8 cellular contexts compared by ENCODE assay signal in genomic region chr22:20156611-20157415, GRCh38. TPM values are rescaled to one million over a fixed set of nuclear protein-coding genes. Genes with fewer than 3 reads are reported as not detected.
DNase-seq lines count a peak whose midpoint lies in the region; ATAC-seq and TF ChIP-seq lines count a peak whose summit lies in the region.

No MANE protein-coding gene starts in this region.

- no peak overlapping the region for H3K4me3 ChIP-seq in RWPE2 (ENCODE audit: severe bottlenecking)
- no peak overlapping the region for H3K4me3 ChIP-seq in suprapubic skin

- H3K36me3 ChIP-seq in RWPE2 (ENCODE audit: low read depth) = no peaks in the 10 kb centered on the region
- H3K36me3 ChIP-seq in suprapubic skin = no peaks in the 10 kb centered on the region

- peak; percentile 84 for ATAC-seq in RWPE2 (ENCODE audit: low read depth)
- ATAC-seq in foreskin keratinocyte = peak; percentile 57
- ATAC-seq in omental fat pad (ENCODE audit: low FRiP score) = peak; percentile 71
- no peak for ATAC-seq in GM18505 (IDR thresholded peaks at IDR 0.05; ENCODE audit: unreplicated experiment)

- H3K27me3 ChIP-seq in RWPE2 (ENCODE audit: insufficient read depth, poor library complexity, severe bottlenecking) = no peaks in the 10 kb centered on the region
- no peaks in the 10 kb centered on the region for H3K27me3 ChIP-seq in foreskin keratinocyte
- peaks cover 12% of the 10 kb centered on the region for H3K27me3 ChIP-seq in suprapubic skin

- TF ChIP-seq POLR2A in suprapubic skin (IDR thresholded peaks at IDR 0.05) (no peak), GM18505 (IDR thresholded peaks at IDR 0.05; ENCODE audit: borderline replicate concordance, extremely low read depth, insufficient read depth, insufficient read length) (no peak)

- in situ Hi-C loops in Caki2 (cut with HindIII; ENCODE audit: low pct_unique_long_range_greater_than_20kb, low sequenced_read_pairs) = no loop called here

- no peak for TF ChIP-seq EP300 in suprapubic skin (IDR thresholded peaks at IDR 0.05)

- DNase-seq in Caki2 (ENCODE audit: low read depth) (peak; percentile 69), HuH-7.5 (ENCODE audit: low spot score) (peak; percentile 96), RWPE2 (ENCODE audit: low spot score) (no peak), foreskin keratinocyte (peak in 1 of 2 donors; percentile 36), omental fat pad (ENCODE audit: low spot score) (peak; percentile 99), suprapubic skin (ENCODE audit: low spot score in 2 of 2) (peak; percentile 92 to 93)
- peak; percentile 74 for DNase-seq in activated effector memory CD4-positive, alpha-beta T cell treated with Interleukin-2 at 50 U/mL for 16 hours

- no peaks in the 10 kb centered on the region for H3K4me1 ChIP-seq in RWPE2 (ENCODE audit: insufficient read depth, poor library complexity, severe bottlenecking)
- no peaks in the 10 kb centered on the region for H3K4me1 ChIP-seq in foreskin keratinocyte
- peaks cover 12% of the 10 kb centered on the region for H3K4me1 ChIP-seq in suprapubic skin

- WGBS in suprapubic skin = 43% methylated on average over 11 of the region's 16 CpGs

- H3K9me3 ChIP-seq in RWPE2 (ENCODE audit: severe bottlenecking) = no peaks in the 10 kb centered on the region
- H3K9me3 ChIP-seq in suprapubic skin = no peaks in the 10 kb centered on the region

- H3K27ac ChIP-seq in RWPE2 (ENCODE audit: poor library complexity, severe bottlenecking) = no peak overlapping the region
- H3K27ac ChIP-seq in foreskin keratinocyte = no peak overlapping the region
- no peak overlapping the region for H3K27ac ChIP-seq in suprapubic skin

- TF ChIP-seq CTCF in RWPE2 (IDR thresholded peaks at IDR 0.05; ENCODE audit: poor library complexity, severe bottlenecking) = peak; percentile 91
- TF ChIP-seq CTCF in foreskin keratinocyte (conservative IDR thresholded peaks at IDR 0.05) = peak; percentile 98
- peak in 2 of 3 donors; percentile 97 to 100 for TF ChIP-seq CTCF in omental fat pad (IDR thresholded peaks at IDR 0.05)
- TF ChIP-seq CTCF in suprapubic skin (IDR thresholded peaks at IDR 0.05) = peak; percentile 97 to 99

RNA-seq across cellular contexts. Expression of gene CCDC188, which starts 6.0 kb away (rescaled TPM):
- total RNA-seq in Caki2 (2014; rRNA removed; shearing (Covaris generic); ENCODE audit: low replicate concordance) = not detected in 2 replicates
- not detected in 2 replicates for total RNA-seq in foreskin keratinocyte
- not detected in 2 replicates for polyA plus RNA-seq in foreskin keratinocyte
- 1 to 10 TPM in 1 of 4 donors, under 1 TPM in 2, not detected in 1; 0.28 to 1.8 (median 0.56) TPM for total RNA-seq in omental fat pad
- under 1 TPM in 1 of 4 donors, not detected in 3; 0.34 TPM for total RNA-seq in suprapubic skin

RNA-seq across cellular contexts. Expression of gene ZDHHC8, which starts 25.2 kb away (rescaled TPM):
- total RNA-seq in Caki2 (2014; rRNA removed; shearing (Covaris generic); ENCODE audit: low replicate concordance) = 12.6 and 21.8 TPM in 2 replicates
- total RNA-seq in foreskin keratinocyte (23.1 and 28.9 TPM in 2 replicates), omental fat pad (10 to 100 TPM in 3 of 4 donors, 1 to 10 TPM in 1; 9.5 to 23.3 (median 16.4) TPM), suprapubic skin (10 to 100 TPM; 26.0 to 64.2 (median 34.9) TPM)
- polyA plus RNA-seq in foreskin keratinocyte = 34.4 and 41.0 TPM in 2 replicates

RNA-seq across cellular contexts. Expression of gene TRMT2A, which starts 39.8 kb away (rescaled TPM):
- total RNA-seq in Caki2 (2014; rRNA removed; shearing (Covaris generic); ENCODE audit: low replicate concordance) = 55.3 and 76.4 TPM in 2 replicates
- total RNA-seq in foreskin keratinocyte (41.2 and 49.5 TPM in 2 replicates), omental fat pad (10 to 100 TPM; 32.4 to 58.5 (median 49.0) TPM), suprapubic skin (10 to 100 TPM; 52.0 to 98.6 (median 55.7) TPM)
- 43.7 and 48.2 TPM in 2 replicates for polyA plus RNA-seq in foreskin keratinocyte

RNA-seq across cellular contexts. Expression of gene RANBP1, which starts 40.9 kb away (rescaled TPM):
- total RNA-seq in Caki2 (2014; rRNA removed; shearing (Covaris generic); ENCODE audit: low replicate concordance) = 816 and 890 TPM in 2 replicates
- total RNA-seq in foreskin keratinocyte = 319 and 387 TPM in 2 replicates
- 374 and 452 TPM in 2 replicates for polyA plus RNA-seq in foreskin keratinocyte
- 100 to 1,000 TPM; 146 to 285 (median 159) TPM for total RNA-seq in omental fat pad
- total RNA-seq in suprapubic skin = 100 to 1,000 TPM; 107 to 150 (median 119) TPM
